Comparison of ENCODE assay signal across 8 cellular contexts in genomic region chr13:108322206-108322824, GRCh38. TPM values are rescaled to one million over a fixed set of nuclear protein-coding genes. Genes with fewer than 3 reads are reported as not detected.
DNase-seq lines count a peak whose midpoint lies in the region; TF ChIP-seq lines count a peak whose summit lies in the region.

No MANE protein-coding gene starts in this region.

- H3K27me3 ChIP-seq in A673 (replicated peaks; ENCODE audit: insufficient read depth, low read depth, low read length, poor library complexity): no peaks in the 10 kb centered on the region
- no peaks in the 10 kb centered on the region; the same call in 1 of the 2 replicates for H3K27me3 ChIP-seq in SU-DHL-6 (ENCODE audit: low read length)
- no peaks in the 10 kb centered on the region for H3K27me3 ChIP-seq in osteoblast (ENCODE audit: insufficient read depth, low read length)

- H3K36me3 Mint-ChIP-seq in activated T-helper 1 cell treated with anti-CD3 and anti-CD28 coated beads, Interleukin-12 subunit alpha, Interleukin-12 subunit beta, Interleukin-2, Interleukin-4 antibody, amounts not matched to agents 30 ng/mL and 10 ng/mL and 1 ng/mL, durations not matched to agents 14 hours and 24 hours and 36 hours (ENCODE audit: low read depth): no peaks in the 10 kb centered on the region

- H3K79me2 ChIP-seq in SU-DHL-6 (ENCODE audit: insufficient read depth, low read length): no peaks in the 10 kb centered on the region
- no peaks in the 10 kb centered on the region for H3K79me2 ChIP-seq in osteoblast (ENCODE audit: insufficient read depth, low read length)

- H3K4me1 ChIP-seq in A673 (ENCODE audit: insufficient read depth, low read length, poor library complexity, severe bottlenecking): peaks cover 13% of the 10 kb centered on the region
- H3K4me1 ChIP-seq in osteoblast (ENCODE audit: insufficient read depth, low read length): no peaks in the 10 kb centered on the region

- CTCF ChIA-PET in A673 (lab: Charles Lee): interaction anchor here (0.8 kb wide), 1 partner anchor 573 kb away, joined by 3 read pairs; no protein-coding TSS in a partner anchor
- CTCF ChIA-PET in HEK293T (lab: Yijun Ruan, JAX): interaction anchor here (0.7 kb wide), 1 partner anchor 575 kb away, joined by 3 read pairs; no protein-coding TSS in a partner anchor

- no peaks in the 10 kb centered on the region for H4K20me1 ChIP-seq in SU-DHL-6 (ENCODE audit: low read depth, low read length)
- no peaks in the 10 kb centered on the region for H4K20me1 ChIP-seq in osteoblast (ENCODE audit: insufficient read depth, low read length)

- H3K4me3 ChIP-seq in A673 (ENCODE audit: low read depth, low read length, poor library complexity, severe bottlenecking): no peak overlapping the region
- no peak overlapping the region for H3K4me3 ChIP-seq in SU-DHL-6 (ENCODE audit: insufficient read depth, low read length, poor library complexity, severe bottlenecking)
- no peak overlapping the region for H3K4me3 ChIP-seq in fibroblast of pulmonary artery (replicated peaks; ENCODE audit: low read depth, low read length)
- no peak overlapping the region for H3K4me3 ChIP-seq in osteoblast (ENCODE audit: insufficient read depth, low read length)

- peak; percentile 78 for TF ChIP-seq CTCF in A673 (conservative IDR thresholded peaks at IDR 0.05; ENCODE audit: low read depth, low read length)
- peak; percentile 57 for TF ChIP-seq CTCF in GM12872 (IDR thresholded peaks at IDR 0.05; ENCODE audit: insufficient read depth, low read depth, low read length)
- peak; percentile 66 for TF ChIP-seq CTCF in SU-DHL-6 (IDR thresholded peaks at IDR 0.05; ENCODE audit: insufficient read depth, low read length, poor library complexity, severe bottlenecking)
- TF ChIP-seq CTCF in fibroblast of pulmonary artery (IDR thresholded peaks at IDR 0.05; ENCODE audit: low read length, missing control alignments): peak; percentile 80
- TF ChIP-seq CTCF in osteoblast (IDR thresholded peaks at IDR 0.05; ENCODE audit: extremely low read depth, low read depth, low read length): peak; percentile 79

- H3K36me3 ChIP-seq in A673 (ENCODE audit: insufficient read depth, low read length, poor library complexity, severe bottlenecking) (no peaks in the 10 kb centered on the region), SU-DHL-6 (ENCODE audit: low read length) (no peaks in the 10 kb centered on the region), osteoblast (ENCODE audit: insufficient read depth, low read length) (no peaks in the 10 kb centered on the region)

- POLR2A ChIA-PET in A673 (lab: Charles Lee; ENCODE audit: low non-redundant PET): no interaction called here
- POLR2A ChIA-PET in HEK293T (lab: Yijun Ruan, JAX): no interaction called here

- peaks cover 15% of the 10 kb centered on the region for H3K27me3 Mint-ChIP-seq in activated T-helper 1 cell treated with anti-CD3 and anti-CD28 coated beads, Interleukin-12 subunit alpha, Interleukin-12 subunit beta, Interleukin-2, Interleukin-4 antibody, amounts not matched to agents 30 ng/mL and 10 ng/mL and 1 ng/mL, durations not matched to agents 14 hours and 24 hours and 36 hours (ENCODE audit: insufficient read depth)

- no peak overlapping the region for H3K4me2 ChIP-seq in SU-DHL-6 (ENCODE audit: low read depth, low read length, poor library complexity, severe bottlenecking)
- H3K4me2 ChIP-seq in osteoblast (ENCODE audit: insufficient read depth, low read length): no peak overlapping the region

- H2AFZ ChIP-seq in SU-DHL-6 (ENCODE audit: low read depth, low read length, severe bottlenecking): no peak overlapping the region
- no peak overlapping the region for H2AFZ ChIP-seq in osteoblast (ENCODE audit: low read length)

- H3K9me2 ChIP-seq in SU-DHL-6 (replicated peaks; ENCODE audit: insufficient read depth, low read length): no peaks in the 10 kb centered on the region

- H3K9ac ChIP-seq in SU-DHL-6 (ENCODE audit: low read length): no peak overlapping the region

- no TSS peak for BruUV-seq in A673 (replicated peaks; lab: Mats Ljungman, UMichigan)

- H3K27ac ChIP-seq in A673 (ENCODE audit: low read depth, low read length, poor library complexity, severe bottlenecking) (no peak overlapping the region), SU-DHL-6 (ENCODE audit: low read depth, low read length) (no peak overlapping the region), osteoblast (ENCODE audit: low read depth, low read length) (no peak overlapping the region)

- no peak overlapping the region for H3K4me3 Mint-ChIP-seq in activated T-helper 1 cell treated with anti-CD3 and anti-CD28 coated beads, Interleukin-12 subunit alpha, Interleukin-12 subunit beta, Interleukin-2, Interleukin-4 antibody, amounts not matched to agents 30 ng/mL and 10 ng/mL and 1 ng/mL, durations not matched to agents 14 hours and 24 hours and 36 hours

- intact Hi-C loops in A673 (cut with micrococcal nuclease; ENCODE audit: unreplicated experiment): loop anchor here (2.0 to 5.0 kb wide), 3 partner anchors 95 to 574 kb away; no protein-coding TSS in a partner anchor
- intact Hi-C loops in activated T-helper 1 cell treated with anti-CD3 and anti-CD28 coated beads, Interleukin-12 subunit alpha, Interleukin-12 subunit beta, Interleukin-2, Interleukin-4 antibody, amounts not matched to agents 30 ng/mL and 10 ng/mL and 1 ng/mL, durations not matched to agents 14 hours and 24 hours and 36 hours (cut with micrococcal nuclease): loop anchor here (1.0 to 5.0 kb wide), 4 partner anchors 52 to 573 kb away; no protein-coding TSS in a partner anchor

- no peaks in the 10 kb centered on the region for H3K9me3 Mint-ChIP-seq in activated T-helper 1 cell treated with anti-CD3 and anti-CD28 coated beads, Interleukin-12 subunit alpha, Interleukin-12 subunit beta, Interleukin-2, Interleukin-4 antibody, amounts not matched to agents 30 ng/mL and 10 ng/mL and 1 ng/mL, durations not matched to agents 14 hours and 24 hours and 36 hours

- no peaks in the 10 kb centered on the region for H3F3A ChIP-seq in SU-DHL-6 (ENCODE audit: insufficient read depth)

- H3K9me3 ChIP-seq in A673 (ENCODE audit: low read depth, low read length, poor library complexity, severe bottlenecking) (no peaks in the 10 kb centered on the region), SU-DHL-6 (ENCODE audit: insufficient read depth, low read length) (no peaks in the 10 kb centered on the region), osteoblast (ENCODE audit: low read depth, low read length) (no peaks in the 10 kb centered on the region)

- peak; percentile 62 for DNase-seq in A673 (ENCODE audit: low spot score)
- DNase-seq in HEK293T (ENCODE audit: extremely low spot score): peak; percentile 6
- peak; percentile 36 for DNase-seq in M059J (ENCODE audit: low read depth)
- DNase-seq in fibroblast of pulmonary artery (ENCODE audit: low read depth): peak; percentile 64
- peak; percentile 30 for DNase-seq in osteoblast (ENCODE audit: insufficient read length, low spot score, missing footprints)
- DNase-seq in activated T-helper 1 cell treated with anti-CD3 and anti-CD28 coated beads, Interleukin-12 subunit alpha, Interleukin-12 subunit beta, Interleukin-2, Interleukin-4 antibody, amounts not matched to agents 30 ng/mL and 10 ng/mL and 1 ng/mL, durations not matched to agents 14 hours and 24 hours and 36 hours (ENCODE audit: low spot score): no peak

- no peaks in the 10 kb centered on the region for H3K4me1 Mint-ChIP-seq in activated T-helper 1 cell treated with anti-CD3 and anti-CD28 coated beads, Interleukin-12 subunit alpha, Interleukin-12 subunit beta, Interleukin-2, Interleukin-4 antibody, amounts not matched to agents 30 ng/mL and 10 ng/mL and 1 ng/mL, durations not matched to agents 14 hours and 24 hours and 36 hours (ENCODE audit: low read depth)

- H3K27ac Mint-ChIP-seq in activated T-helper 1 cell treated with anti-CD3 and anti-CD28 coated beads, Interleukin-12 subunit alpha, Interleukin-12 subunit beta, Interleukin-2, Interleukin-4 antibody, amounts not matched to agents 30 ng/mL and 10 ng/mL and 1 ng/mL, durations not matched to agents 14 hours and 24 hours and 36 hours: no peak overlapping the region

TF ChIP-seq in HEK293T, 16 proteins besides CTCF, POLR2A, EP300 and RAD21:
- TF ChIP-seq NFRKB (IDR thresholded peaks at IDR 0.05): no peak
- no peak for TF ChIP-seq TARDBP (IDR thresholded peaks at IDR 0.05)
- no peak for TF ChIP-seq FOXM1 (IDR thresholded peaks at IDR 0.05; ENCODE audit: borderline replicate concordance)
TF ChIP-seq in HEK293T: peak in this region for 0.

RNA-seq across cellular contexts. Expression of gene TNFSF13B, which starts 52.8 kb away (rescaled TPM):
- total RNA-seq in A673 (2021): 9.2 and 11.2 TPM in 2 replicates
- total RNA-seq in M059J (2014; rRNA removed; shearing (Covaris generic)): 1.1 TPM in 2 replicates
- total RNA-seq in osteoblast: 2.2 and 4.7 TPM in 2 replicates
- total RNA-seq in activated T-helper 1 cell treated with anti-CD3 and anti-CD28 coated beads, Interleukin-12 subunit alpha, Interleukin-12 subunit beta, Interleukin-2, Interleukin-4 antibody, amounts not matched to agents 30 ng/mL and 10 ng/mL and 1 ng/mL, durations not matched to agents 14 hours and 24 hours and 36 hours: 2.9 and 3.4 TPM in 2 replicates
